In genomic region chr6:75368151-75368779, GRCh38 we compare ENCODE assay signal across 9 cellular contexts.
DNase-seq lines count a peak whose midpoint lies in the region; TF ChIP-seq lines count a peak whose summit lies in the region.
"Had no signal": no experiment of that assay in that cellular context is flagged by ENCODE, and none has a peak within 500 bp of the region (broad histone marks: within the 10 kb centered on the region; RNA-seq: fewer than 3 reads in every experiment).

No MANE protein-coding gene starts in this region.

- in situ Hi-C loops in Caki2 (cut with HindIII; ENCODE audit: low pct_unique_long_range_greater_than_20kb, low sequenced_read_pairs) = no loop called here

- H3K9me3 ChIP-seq in WERI-Rb-1 (ENCODE audit: severe bottlenecking) = no peaks in the 10 kb centered on the region

- H3K4me3 ChIP-seq in WERI-Rb-1 (ENCODE audit: low read depth, low read length) = no peak overlapping the region

- no peak overlapping the region for H3K27ac ChIP-seq in WERI-Rb-1
- H3K27ac ChIP-seq: HL-60 had no signal

- TF ChIP-seq CTCF in WERI-Rb-1 (IDR thresholded peaks at IDR 0.05; ENCODE audit: low read depth, low read length) = peak; percentile 82

- no peaks in the 10 kb centered on the region for H3K27me3 ChIP-seq in WERI-Rb-1 (ENCODE audit: insufficient read depth, low read depth, severe bottlenecking)

- POLR2A ChIA-PET in HEK293T (lab: Yijun Ruan, JAX) = no interaction called here

- no peaks in the 10 kb centered on the region for H3K36me3 ChIP-seq in WERI-Rb-1

- peak; percentile 61 for DNase-seq in Caki2 (ENCODE audit: low read depth)
- peak; percentile 47 for DNase-seq in HEK293T (ENCODE audit: extremely low spot score)
- DNase-seq in WERI-Rb-1 = peak; percentile 68
- peak; percentile 53 for DNase-seq in kidney glomerular epithelial cell (lab: John Stamatoyannopoulos, UW)
- DNase-seq in GOT3 (lab: John Stamatoyannopoulos, UW) = no peak
- DNase-seq in NCI-H2029 treated with DMSO at 0.1 percent for 48 hours (lab: John Stamatoyannopoulos, UW) = no peak
- no peak for DNase-seq in NCI-H2196 treated with DMSO at 0.1 percent for 48 hours (lab: John Stamatoyannopoulos, UW; ENCODE audit: unreplicated experiment)
- no peak for DNase-seq in activated naive CD4-positive, alpha-beta T cell (lab: John Stamatoyannopoulos, UW)

- CTCF ChIA-PET in HEK293T (lab: Yijun Ruan, JAX) = interaction anchor here (0.7 to 3.1 kb wide), 12 partner anchors 13 to 159 kb away, joined by 3 to 16 read pairs (median 4); no protein-coding TSS in a partner anchor

TF ChIP-seq in HEK293T, 16 proteins besides CTCF, POLR2A, EP300 and RAD21:
- TF ChIP-seq FOXM1 (IDR thresholded peaks at IDR 0.05; ENCODE audit: borderline replicate concordance) (no peak), HDGF (IDR thresholded peaks at IDR 0.05; ENCODE audit: borderline replicate concordance) (no peak), ZNF384 (IDR thresholded peaks at IDR 0.05) (no peak), FOXA1 (IDR thresholded peaks at IDR 0.05) (no peak), CTBP1 (IDR thresholded peaks at IDR 0.05; ENCODE audit: borderline replicate concordance) (no peak), ELF4 (IDR thresholded peaks at IDR 0.05) (no peak)

Comparison
In these comparisons a context has a peak if more than half of its experiments do, and no peak if none do; other contexts are left out.
1. DNase-seq: peak in Caki2 (single experiment), HEK293T (single experiment), WERI-Rb-1 (single experiment) and kidney glomerular epithelial cell (single experiment); none in GOT3 (single experiment), NCI-H2029 treated with DMSO at 0.1 percent for 48 hours (single experiment), NCI-H2196 treated with DMSO at 0.1 percent for 48 hours (single experiment) and activated naive CD4-positive, alpha-beta T cell (0 of 4).